In the genomic region with DNA sequence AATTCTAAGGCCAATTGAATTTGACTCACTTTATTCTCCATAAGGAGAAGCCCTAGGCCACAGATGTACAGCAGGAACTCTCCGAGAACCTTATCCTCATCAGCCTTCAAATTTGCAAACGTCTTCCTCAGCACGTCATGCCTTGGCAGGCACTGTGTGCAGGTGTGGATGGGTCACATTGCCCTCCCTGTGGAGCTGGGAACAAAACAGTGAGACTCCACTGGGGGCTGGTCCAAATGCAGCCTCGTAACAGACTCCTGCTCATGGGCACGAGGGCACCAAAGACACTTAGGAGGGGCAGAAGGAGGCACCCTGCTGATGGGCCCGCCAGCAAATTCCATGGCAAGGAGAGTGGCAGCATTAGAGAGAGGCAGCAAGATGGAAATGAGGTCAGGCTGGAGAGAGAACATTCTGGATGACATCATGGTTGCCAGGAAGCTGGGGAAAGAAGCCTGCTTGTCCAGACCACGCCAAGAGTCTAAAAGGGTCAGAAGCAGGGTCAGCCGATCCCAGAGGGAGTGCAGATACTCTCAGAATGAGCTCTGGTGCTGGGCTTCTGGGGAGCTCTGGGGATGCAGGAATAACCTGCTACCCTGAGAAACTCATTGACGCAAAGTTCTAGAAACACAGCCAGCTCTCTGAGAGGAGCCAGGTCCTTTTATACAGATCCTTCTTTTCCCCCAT, we compare ENCODE assay signal across 24 cellular contexts.
A peak's percentile ranks its signal among the peaks of the same experiment; 100 is the strongest.
DNase-seq lines count a peak whose midpoint lies in the region; ATAC-seq and TF ChIP-seq lines count a peak whose summit lies in the region.
"Had no signal": no experiment of that assay in that cellular context is flagged by ENCODE, and none has a peak within 500 bp of the region (broad histone marks: within the 10 kb centered on the region; RNA-seq: fewer than 3 reads in every experiment).

No MANE protein-coding gene starts in this region.

- H3K4me3 Mint-ChIP-seq in glutamatergic neuron (ENCODE audit: unreplicated experiment): no peak overlapping the region
- H3K4me3 Mint-ChIP-seq in neural progenitor cell: peak overlapping the region; percentile 12
- H3K4me3 Mint-ChIP-seq: activated CD4-positive, alpha-beta T cell treated with anti-CD3 and anti-CD28 coated beads for 36 hours; activated T-cell treated with anti-CD3 and anti-CD28 coated beads, Interleukin-2, amount 50 U/mL, for 4 hours; CD14-positive monocyte; T-helper 17 cell; type B pancreatic cell had no signal

- no peaks in the 10 kb centered on the region for H3K4me1 ChIP-seq in adrenal gland (replicated peaks in 1 of 2)
- H3K4me1 ChIP-seq in neural progenitor cell: no peaks in the 10 kb centered on the region
- H3K4me1 ChIP-seq in uterus: peaks cover 4% of the 10 kb centered on the region in 2 donors

- no peak overlapping the region for H3K27ac Mint-ChIP-seq in glutamatergic neuron (ENCODE audit: unreplicated experiment)
- H3K27ac Mint-ChIP-seq in neural progenitor cell: no peak overlapping the region
- H3K27ac Mint-ChIP-seq: activated CD4-positive, alpha-beta T cell treated with anti-CD3 and anti-CD28 coated beads for 36 hours; CD14-positive monocyte; T-helper 17 cell; type B pancreatic cell had no signal

- intact Hi-C loops in adrenal gland (cut with DNase I): no loop called here
- intact Hi-C loops in uterus (cut with DNase I; ENCODE audit: low total_unique reads): no loop called here

- no peak overlapping the region for H3K4me2 ChIP-seq in neural progenitor cell
- H3K4me2 ChIP-seq: hepatocyte had no signal

- TF ChIP-seq CTCF in adrenal gland (IDR thresholded peaks at IDR 0.05) (no peak), glutamatergic neuron (IDR thresholded peaks at IDR 0.05; ENCODE audit: partially characterized antibody, unreplicated experiment) (no peak), neural progenitor cell (IDR thresholded peaks at IDR 0.05) (no peak), uterus (IDR thresholded peaks at IDR 0.05) (no peak), GM13976 (IDR thresholded peaks at IDR 0.05; ENCODE audit: borderline replicate concordance, control extremely low read depth, extremely low read depth, insufficient read depth, missing control alignments) (no peak)

- H3K4me3 ChIP-seq in adrenal gland (no peak overlapping the region), neural progenitor cell (no peak overlapping the region), uterus (no peak overlapping the region)
- H3K4me3 ChIP-seq: hepatocyte had no signal

- no peaks in the 10 kb centered on the region for H3K79me2 ChIP-seq in neural progenitor cell (ENCODE audit: low read depth)
- H3K79me2 ChIP-seq: hepatocyte had no signal

- no peak overlapping the region for H2AFZ ChIP-seq in neural progenitor cell (replicated peaks)
- H2AFZ ChIP-seq: hepatocyte had no signal

- no peak for ATAC-seq in HG03565 (IDR thresholded peaks at IDR 0.05; ENCODE audit: unreplicated experiment)
- ATAC-seq: activated CD4-positive, alpha-beta T cell treated with anti-CD3 and anti-CD28 coated beads for 36 hours; activated T-cell treated with anti-CD3 and anti-CD28 coated beads, Interleukin-2, amount 50 U/mL, for 4 hours; T-helper 17 cell had no signal

- H3K9me3 ChIP-seq in adrenal gland (replicated peaks in 1 of 3) (no peaks in the 10 kb centered on the region), neural progenitor cell (ENCODE audit: low read depth) (no peaks in the 10 kb centered on the region), uterus (no peaks in the 10 kb centered on the region)

- no peaks in the 10 kb centered on the region for H3F3A ChIP-seq in neural progenitor cell (ENCODE audit: low read depth)

- H3K27ac ChIP-seq in adrenal gland (no peak overlapping the region), neural progenitor cell (no peak overlapping the region), uterus (peak overlapping the region; percentile 72 to 76)
- H3K27ac ChIP-seq: hepatocyte had no signal

- H3K27me3 ChIP-seq in adrenal gland (peaks cover 4% of the 10 kb centered on the region), neural progenitor cell (no peaks in the 10 kb centered on the region), uterus (no peaks in the 10 kb centered on the region)

- no peaks in the 10 kb centered on the region for H3K36me3 Mint-ChIP-seq in glutamatergic neuron (ENCODE audit: unreplicated experiment)
- no peaks in the 10 kb centered on the region for H3K36me3 Mint-ChIP-seq in neural progenitor cell
- H3K36me3 Mint-ChIP-seq: CD14-positive monocyte, type B pancreatic cell had no signal

- TF ChIP-seq POLR2A in adrenal gland (IDR thresholded peaks at IDR 0.05) (no peak), uterus (IDR thresholded peaks at IDR 0.05) (no peak)

- DNase-seq in adrenal gland: peak in 6 of 7 donors; percentile 3 to 58 (median 26)
- DNase-seq in glutamatergic neuron: peak; percentile 39
- DNase-seq in neural progenitor cell (ENCODE audit: low spot score): no peak
- peak; percentile 83 to 85 for DNase-seq in uterus
- DNase-seq in GM13976 (ENCODE audit: low spot score): no peak
- DNase-seq in NCI-H1694 treated with DMSO at 0.1 percent for 48 hours (lab: John Stamatoyannopoulos, UW): no peak
- DNase-seq: activated CD4-positive, alpha-beta T cell treated with anti-CD3 and anti-CD28 coated beads for 36 hours; activated naive CD4-positive, alpha-beta T cell; activated T-cell treated with anti-CD3 and anti-CD28 coated beads, Interleukin-2, amount 50 U/mL, for 4 hours; DND-41; effector CD4-positive, alpha-beta T cell; KG1; mesendoderm; NCI-H1417 treated with DMSO at 0.1 percent for 48 hours; NCI-H446; NCI-H82; RPMI8226; stimulated activated CD4-positive, alpha-beta T cell treated with anti-CD3 and anti-CD28 coated beads, Interleukin-12 subunit alpha, Interleukin-12 subunit beta, amount 100 ng/mL, for 4 hours; stimulated activated CD4-positive, alpha-beta T cell treated with anti-CD3 and anti-CD28 coated beads, Interleukin-4, amount 100 ng/mL, for 1 hour; T-helper 17 cell had no signal

- H3K9me3 Mint-ChIP-seq in glutamatergic neuron (ENCODE audit: unreplicated experiment) (peaks cover 7% of the 10 kb centered on the region), neural progenitor cell (no peaks in the 10 kb centered on the region)
- H3K9me3 Mint-ChIP-seq: activated T-cell treated with anti-CD3 and anti-CD28 coated beads, Interleukin-2, amount 50 U/mL, for 4 hours; type B pancreatic cell had no signal

- WGBS in adrenal gland, 4 donors: 58 to 73% (median 70%) methylated on average over 7 to 9 of the region's 9 CpGs

- H3K9ac ChIP-seq in neural progenitor cell: no peak overlapping the region

- no peaks in the 10 kb centered on the region for H4K20me1 ChIP-seq in neural progenitor cell (ENCODE audit: low read depth)

- in situ Hi-C loops in GM13976 (cut with MboI; ENCODE audit: low sequenced_read_pairs, unreplicated experiment): no loop called here

- no peaks in the 10 kb centered on the region for H3K36me3 ChIP-seq in adrenal gland (replicated peaks in 1 of 2)
- no peaks in the 10 kb centered on the region for H3K36me3 ChIP-seq in neural progenitor cell
- H3K36me3 ChIP-seq in uterus: no peaks in the 10 kb centered on the region

- peaks cover 40% of the 10 kb centered on the region for H3K4me1 Mint-ChIP-seq in glutamatergic neuron (ENCODE audit: low read depth, unreplicated experiment)
- peaks cover 7% of the 10 kb centered on the region for H3K4me1 Mint-ChIP-seq in neural progenitor cell
- H3K4me1 Mint-ChIP-seq: activated CD4-positive, alpha-beta T cell treated with anti-CD3 and anti-CD28 coated beads for 36 hours; CD14-positive monocyte had no signal

- H3K27me3 Mint-ChIP-seq in glutamatergic neuron (ENCODE audit: unreplicated experiment) (peaks cover 3% of the 10 kb centered on the region), neural progenitor cell (ENCODE audit: insufficient read depth, low read depth) (no peaks in the 10 kb centered on the region)

Comparison
In these comparisons a context has a peak if more than half of its experiments do, and no peak if none do; other contexts are left out.
1. DNase-seq: peak in adrenal gland (6 of 7), glutamatergic neuron (single experiment) and uterus (2 of 2); none in neural progenitor cell (single experiment), GM13976 (single experiment) and NCI-H1694 treated with DMSO at 0.1 percent for 48 hours (single experiment).
2. H3K27ac ChIP-seq: peak in uterus (2 of 2); none in adrenal gland (0 of 5) and neural progenitor cell (single experiment).